ENCODE assay signal across 10 cellular contexts in genomic region chr2:163734401-163734800, GRCh38. TPM values are rescaled to one million over a fixed set of nuclear protein-coding genes. Genes with fewer than 3 reads are reported as not detected.
DNase-seq lines count a peak whose midpoint lies in the region; ATAC-seq and TF ChIP-seq lines count a peak whose summit lies in the region.
"Had no signal": no experiment of that assay in that cellular context is flagged by ENCODE, and none has a peak within 500 bp of the region (broad histone marks: within the 10 kb centered on the region; RNA-seq: fewer than 3 reads in every experiment).

No MANE protein-coding gene starts in this region.

- no peaks in the 10 kb centered on the region for H3K27me3 ChIP-seq in muscle layer of duodenum (ENCODE audit: low read depth, low read length)

- no peaks in the 10 kb centered on the region for H3K36me3 Mint-ChIP-seq in type B pancreatic cell
- H3K36me3 Mint-ChIP-seq in T-helper 2 cell treated with Interferon-gamma antibody and Interleukin-4, amounts not matched to agents 5 μg/mL and 100 μg/mL, for 36 hours (ENCODE audit: low read depth) = no peaks in the 10 kb centered on the region

- H3K27ac ChIP-seq in coronary artery (peak overlapping the region; percentile 94 to 96), muscle layer of duodenum (ENCODE audit: low read length) (peak overlapping the region; percentile 76)

- no peaks in the 10 kb centered on the region for H3K9me3 Mint-ChIP-seq in type B pancreatic cell
- no peaks in the 10 kb centered on the region for H3K9me3 Mint-ChIP-seq in T-helper 2 cell treated with Interferon-gamma antibody and Interleukin-4, amounts not matched to agents 5 μg/mL and 100 μg/mL, for 36 hours
- H3K9me3 Mint-ChIP-seq: activated CD8-positive, alpha-beta T cell treated with anti-CD3 and anti-CD28 coated beads for 36 hours had no signal

- no peak for ATAC-seq in GM21528 (IDR thresholded peaks at IDR 0.05; ENCODE audit: low FRiP score, unreplicated experiment)
- ATAC-seq: activated CD8-positive, alpha-beta T cell treated with anti-CD3 and anti-CD28 coated beads for 36 hours; stimulated activated naive CD8-positive, alpha-beta T cell treated with anti-CD3 and anti-CD28 coated beads, Interleukin-15, amount 100 ng/mL, for 72 hours had no signal

- peak; percentile 46 for DNase-seq in NCI-H69 (lab: John Stamatoyannopoulos, UW)
- no peak for DNase-seq in coronary artery (ENCODE audit: low spot score)
- no peak for DNase-seq in type B pancreatic cell (ENCODE audit: extremely low spot score, unreplicated experiment)
- DNase-seq in T-helper 2 cell treated with Interferon-gamma antibody and Interleukin-4, amounts not matched to agents 5 μg/mL and 100 μg/mL, for 36 hours (ENCODE audit: low spot score) = no peak
- DNase-seq in AG20443 (ENCODE audit: low spot score) = no peak
- DNase-seq: activated CD8-positive, alpha-beta T cell treated with anti-CD3 and anti-CD28 coated beads for 36 hours; NCI-H1417 treated with DMSO at 0.1 percent for 48 hours; stimulated activated naive CD8-positive, alpha-beta T cell treated with anti-CD3 and anti-CD28 coated beads, Interleukin-15, amount 100 ng/mL, for 72 hours had no signal

- H3K9me3 ChIP-seq in muscle layer of duodenum (ENCODE audit: control insufficient read depth in 1 of 2, low read length in 2 of 2) = no peaks in the 10 kb centered on the region

- H3K27ac Mint-ChIP-seq in type B pancreatic cell = no peak overlapping the region
- no peak overlapping the region for H3K27ac Mint-ChIP-seq in T-helper 2 cell treated with Interferon-gamma antibody and Interleukin-4, amounts not matched to agents 5 μg/mL and 100 μg/mL, for 36 hours
- H3K27ac Mint-ChIP-seq: activated CD8-positive, alpha-beta T cell treated with anti-CD3 and anti-CD28 coated beads for 36 hours; stimulated activated naive CD8-positive, alpha-beta T cell treated with anti-CD3 and anti-CD28 coated beads, Interleukin-15, amount 100 ng/mL, for 72 hours had no signal

- H3K4me1 Mint-ChIP-seq in type B pancreatic cell (ENCODE audit: unreplicated experiment) = peaks cover 28% of the 10 kb centered on the region
- H3K4me1 Mint-ChIP-seq in T-helper 2 cell treated with Interferon-gamma antibody and Interleukin-4, amounts not matched to agents 5 μg/mL and 100 μg/mL, for 36 hours (ENCODE audit: low read depth) = no peaks in the 10 kb centered on the region

- H3K4me3 ChIP-seq in coronary artery (peak overlapping the region; percentile 82), muscle layer of duodenum (ENCODE audit: low read depth in 1 of 2, low read length in 2 of 2) (peak overlapping the region; percentile 80 to 89)

- peak overlapping the region; percentile 97 for H3K4me3 Mint-ChIP-seq in type B pancreatic cell
- no peak overlapping the region for H3K4me3 Mint-ChIP-seq in T-helper 2 cell treated with Interferon-gamma antibody and Interleukin-4, amounts not matched to agents 5 μg/mL and 100 μg/mL, for 36 hours
- H3K4me3 Mint-ChIP-seq: activated CD8-positive, alpha-beta T cell treated with anti-CD3 and anti-CD28 coated beads for 36 hours; stimulated activated naive CD8-positive, alpha-beta T cell treated with anti-CD3 and anti-CD28 coated beads, Interleukin-15, amount 100 ng/mL, for 72 hours had no signal

- no peaks in the 10 kb centered on the region for H3K36me3 ChIP-seq in muscle layer of duodenum (ENCODE audit: control insufficient read depth in 1 of 2, insufficient read depth in 2 of 2, low read length in 2 of 2)

- H3K27me3 Mint-ChIP-seq in type B pancreatic cell = peaks cover 11% of the 10 kb centered on the region
- H3K27me3 Mint-ChIP-seq in T-helper 2 cell treated with Interferon-gamma antibody and Interleukin-4, amounts not matched to agents 5 μg/mL and 100 μg/mL, for 36 hours (ENCODE audit: low read depth) = peaks cover 32% of the 10 kb centered on the region

- H3K4me1 ChIP-seq in muscle layer of duodenum (ENCODE audit: control insufficient read depth in 1 of 2, insufficient read depth in 2 of 2, low read length in 2 of 2) = peaks cover 0 to 9% of the 10 kb centered on the region in 2 donors

- TF ChIP-seq CTCF in coronary artery (IDR thresholded peaks at IDR 0.05) = no peak
- no peak for TF ChIP-seq CTCF in type B pancreatic cell (conservative IDR thresholded peaks at IDR 0.05)

RNA-seq across cellular contexts. Expression of gene FIGN, which starts 1.4 kb away (rescaled TPM):
- total RNA-seq in type B pancreatic cell (ENCODE audit: low replicate concordance) = 8.6 and 19.5 TPM in 2 replicates
- total RNA-seq: activated CD8-positive, alpha-beta T cell treated with anti-CD3 and anti-CD28 coated beads for 36 hours had no signal
